In genomic region chr2:219057709-219058540, GRCh38 we compare ENCODE assay signal across 8 cellular contexts. TPM values are rescaled to one million over a fixed set of nuclear protein-coding genes. Genes with fewer than 3 reads are reported as not detected.
DNase-seq lines count a peak whose midpoint lies in the region; ATAC-seq and TF ChIP-seq lines count a peak whose summit lies in the region.

No MANE protein-coding gene starts in this region.

- H3K27me3 ChIP-seq in DOHH2 (ENCODE audit: control insufficient read depth, low read length) = peaks cover 58% of the 10 kb centered on the region
- peaks cover 83% of the 10 kb centered on the region for H3K27me3 ChIP-seq in GM23338 (ENCODE audit: insufficient read depth)
- no peaks in the 10 kb centered on the region for H3K27me3 ChIP-seq in Loucy (ENCODE audit: insufficient read depth, low read length, poor library complexity, severe bottlenecking)
- H3K27me3 ChIP-seq in SU-DHL-6 (ENCODE audit: low read length) = no peaks in the 10 kb centered on the region
- H3K27me3 ChIP-seq in right atrium auricular region = peaks cover 21 to 45% of the 10 kb centered on the region in 2 donors

- ATAC-seq in GM23338 (peak; percentile 77), HG03097 (IDR thresholded peaks at IDR 0.05; ENCODE audit: low FRiP score, unreplicated experiment) (no peak)
- ATAC-seq in activated naive CD8-positive, alpha-beta T cell treated with anti-CD3 and anti-CD28 coated beads, Interleukin-2, amount 10 ng/mL, durations not matched to agents 7 days and 5 days (ENCODE audit: low read depth) = peak; percentile 90

- peak overlapping the region; percentile 62 for H3K4me3 Mint-ChIP-seq in GM23338
- peak overlapping the region; percentile 58 for H3K4me3 Mint-ChIP-seq in activated naive CD8-positive, alpha-beta T cell treated with anti-CD3 and anti-CD28 coated beads, Interleukin-2, amount 10 ng/mL, durations not matched to agents 7 days and 5 days

- H3K79me2 ChIP-seq in DOHH2 (ENCODE audit: control insufficient read depth, low read length) = no peaks in the 10 kb centered on the region
- H3K79me2 ChIP-seq in GM23338 (replicated peaks; ENCODE audit: insufficient read depth) = no peaks in the 10 kb centered on the region
- no peaks in the 10 kb centered on the region for H3K79me2 ChIP-seq in Loucy (ENCODE audit: insufficient read depth, low read length)
- H3K79me2 ChIP-seq in SU-DHL-6 (ENCODE audit: insufficient read depth, low read length) = no peaks in the 10 kb centered on the region

- TF ChIP-seq CTCF in DOHH2 (IDR thresholded peaks at IDR 0.05; ENCODE audit: low read depth, low read length, poor library complexity, severe bottlenecking) (peak; percentile 86), GM23338 (conservative IDR thresholded peaks at IDR 0.05; ENCODE audit: low read depth in 2 of 2) (peak; percentile 72 to 99), Loucy (conservative IDR thresholded peaks at IDR 0.05; ENCODE audit: low read length) (peak; percentile 76), SU-DHL-6 (IDR thresholded peaks at IDR 0.05; ENCODE audit: insufficient read depth, low read length, poor library complexity, severe bottlenecking) (peak; percentile 53), right atrium auricular region (IDR thresholded peaks at IDR 0.05) (peak; percentile 94 to 96)

- H2AFZ ChIP-seq in GM23338 = peak overlapping the region; percentile 72; the same call in 1 of the 2 replicates
- H2AFZ ChIP-seq in Loucy (ENCODE audit: low read length) = no peak overlapping the region
- no peak overlapping the region for H2AFZ ChIP-seq in SU-DHL-6 (ENCODE audit: low read depth, low read length, severe bottlenecking)

- no peaks in the 10 kb centered on the region for H3K9me2 ChIP-seq in DOHH2 (replicated peaks; ENCODE audit: control insufficient read depth, low read length)
- no peaks in the 10 kb centered on the region for H3K9me2 ChIP-seq in GM23338 (ENCODE audit: insufficient read depth)
- H3K9me2 ChIP-seq in Loucy (replicated peaks; ENCODE audit: low read depth, low read length) = no peaks in the 10 kb centered on the region
- no peaks in the 10 kb centered on the region for H3K9me2 ChIP-seq in SU-DHL-6 (replicated peaks; ENCODE audit: insufficient read depth, low read length)

- POLR2A ChIA-PET in activated naive CD8-positive, alpha-beta T cell treated with anti-CD3 and anti-CD28 coated beads, Interleukin-2, amount 10 ng/mL, durations not matched to agents 7 days and 5 days (lab: Charles Lee) = no interaction called here

- H4K20me1 ChIP-seq in DOHH2 (ENCODE audit: control insufficient read depth, insufficient read depth, low read depth, low read length) (no peaks in the 10 kb centered on the region; the same call in 1 of the 2 replicates), GM23338 (replicated peaks; ENCODE audit: insufficient read depth) (peaks cover 8% of the 10 kb centered on the region), Loucy (ENCODE audit: insufficient read depth, low read length, poor library complexity, severe bottlenecking) (no peaks in the 10 kb centered on the region), SU-DHL-6 (ENCODE audit: low read depth, low read length) (no peaks in the 10 kb centered on the region)

- H3K4me3 ChIP-seq in DOHH2 (ENCODE audit: low read length) (no peak overlapping the region), GM23338 (peak overlapping the region; percentile 58), Loucy (ENCODE audit: low read length, poor library complexity, severe bottlenecking) (no peak overlapping the region), SU-DHL-6 (ENCODE audit: insufficient read depth, low read length, poor library complexity, severe bottlenecking) (no peak overlapping the region), right atrium auricular region (peak overlapping the region in 1 of 2 donors; percentile 17)

- H3K27ac ChIP-seq in DOHH2 (ENCODE audit: low read depth, low read length) = no peak overlapping the region
- H3K27ac ChIP-seq in GM23338 (ENCODE audit: low read depth) = no peak overlapping the region
- H3K27ac ChIP-seq in SU-DHL-6 (ENCODE audit: low read depth, low read length) = no peak overlapping the region
- no peak overlapping the region for H3K27ac ChIP-seq in right atrium auricular region

- H3K9me3 Mint-ChIP-seq in GM23338 = no peaks in the 10 kb centered on the region
- H3K9me3 Mint-ChIP-seq in activated naive CD8-positive, alpha-beta T cell treated with anti-CD3 and anti-CD28 coated beads, Interleukin-2, amount 10 ng/mL, durations not matched to agents 7 days and 5 days = no peaks in the 10 kb centered on the region

- DNase-seq in GM23338 (ENCODE audit: low spot score) (peak; percentile 87), right atrium auricular region (ENCODE audit: low spot score) (peak; percentile 68), pulmonary artery endothelial cell (ENCODE audit: low read depth, low spot score) (peak; percentile 17)
- DNase-seq in activated naive CD8-positive, alpha-beta T cell treated with anti-CD3 and anti-CD28 coated beads, Interleukin-2, amount 10 ng/mL, durations not matched to agents 7 days and 5 days = peak; percentile 87

- no peaks in the 10 kb centered on the region; the same call in 2 of the 3 replicates for H3K36me3 Mint-ChIP-seq in GM23338 (ENCODE audit: low read depth)
- no peaks in the 10 kb centered on the region for H3K36me3 Mint-ChIP-seq in activated naive CD8-positive, alpha-beta T cell treated with anti-CD3 and anti-CD28 coated beads, Interleukin-2, amount 10 ng/mL, durations not matched to agents 7 days and 5 days

- no peaks in the 10 kb centered on the region for H3K4me1 ChIP-seq in DOHH2 (ENCODE audit: control insufficient read depth, low read length)
- H3K4me1 ChIP-seq in GM23338 (ENCODE audit: insufficient read depth) = peaks cover 27% of the 10 kb centered on the region
- H3K4me1 ChIP-seq in Loucy (ENCODE audit: insufficient read depth, low read length, poor library complexity, severe bottlenecking) = no peaks in the 10 kb centered on the region
- peaks cover 0 to 38% of the 10 kb centered on the region in 2 donors for H3K4me1 ChIP-seq in right atrium auricular region

- no peak overlapping the region for H3K27ac Mint-ChIP-seq in GM23338
- no peak overlapping the region for H3K27ac Mint-ChIP-seq in activated naive CD8-positive, alpha-beta T cell treated with anti-CD3 and anti-CD28 coated beads, Interleukin-2, amount 10 ng/mL, durations not matched to agents 7 days and 5 days

- H3F3A ChIP-seq in DOHH2 (ENCODE audit: control insufficient read depth, insufficient read depth) (no peaks in the 10 kb centered on the region), GM23338 (replicated peaks; ENCODE audit: low read depth) (no peaks in the 10 kb centered on the region), Loucy (ENCODE audit: low read depth) (no peaks in the 10 kb centered on the region), SU-DHL-6 (ENCODE audit: insufficient read depth) (no peaks in the 10 kb centered on the region)

- H3K4me1 Mint-ChIP-seq in GM23338 = peaks cover 20% of the 10 kb centered on the region
- peaks cover 14% of the 10 kb centered on the region for H3K4me1 Mint-ChIP-seq in activated naive CD8-positive, alpha-beta T cell treated with anti-CD3 and anti-CD28 coated beads, Interleukin-2, amount 10 ng/mL, durations not matched to agents 7 days and 5 days

- no peak overlapping the region for H3K4me2 ChIP-seq in DOHH2 (ENCODE audit: low read length)
- peak overlapping the region; percentile 86 for H3K4me2 ChIP-seq in GM23338
- H3K4me2 ChIP-seq in Loucy (ENCODE audit: low read depth, low read length, poor library complexity, severe bottlenecking) = no peak overlapping the region
- H3K4me2 ChIP-seq in SU-DHL-6 (ENCODE audit: low read depth, low read length, poor library complexity, severe bottlenecking) = no peak overlapping the region

- no peaks in the 10 kb centered on the region for H3K36me3 ChIP-seq in DOHH2 (ENCODE audit: control insufficient read depth, low read length)
- no peaks in the 10 kb centered on the region for H3K36me3 ChIP-seq in GM23338 (ENCODE audit: insufficient read depth)
- no peaks in the 10 kb centered on the region for H3K36me3 ChIP-seq in Loucy (ENCODE audit: insufficient read depth, low read length)
- no peaks in the 10 kb centered on the region for H3K36me3 ChIP-seq in SU-DHL-6 (ENCODE audit: low read length)
- H3K36me3 ChIP-seq in right atrium auricular region = no peaks in the 10 kb centered on the region

- H3K9me3 ChIP-seq in DOHH2 (ENCODE audit: control insufficient read depth, insufficient read depth, low read length) (no peaks in the 10 kb centered on the region), Loucy (ENCODE audit: insufficient read depth, low read depth, low read length) (no peaks in the 10 kb centered on the region), SU-DHL-6 (ENCODE audit: insufficient read depth, low read length) (no peaks in the 10 kb centered on the region), right atrium auricular region (no peaks in the 10 kb centered on the region)

- H3K27me3 Mint-ChIP-seq in GM23338 (ENCODE audit: insufficient read depth, low read depth, poor library complexity) = peaks cover 86% of the 10 kb centered on the region
- H3K27me3 Mint-ChIP-seq in activated naive CD8-positive, alpha-beta T cell treated with anti-CD3 and anti-CD28 coated beads, Interleukin-2, amount 10 ng/mL, durations not matched to agents 7 days and 5 days = peaks cover 65% of the 10 kb centered on the region

- H3K9ac ChIP-seq in Loucy (ENCODE audit: low read depth, low read length, poor library complexity, severe bottlenecking) (no peak overlapping the region), SU-DHL-6 (ENCODE audit: low read length) (no peak overlapping the region)

TF ChIP-seq in GM23338, 12 proteins besides CTCF, POLR2A, EP300 and RAD21 (continues in another document):
- peak; percentile 46 for TF ChIP-seq EZH2 (IDR thresholded peaks at IDR 0.05; ENCODE audit: low read depth, unreplicated experiment)

RNA-seq across cellular contexts. Expression of gene IHH, which starts 2.8 kb away (rescaled TPM):
- not detected in 2 replicates for total RNA-seq in GM23338 (2014; rRNA removed; shearing (Covaris generic))
- not detected in 2 replicates for polyA plus RNA-seq in GM23338 (2016; fragmentation: Nextera tagmentation; extraction: Ambion mirVana)
- not detected for total RNA-seq in activated naive CD8-positive, alpha-beta T cell treated with anti-CD3 and anti-CD28 coated beads, Interleukin-2, amount 10 ng/mL, durations not matched to agents 7 days and 5 days
- not detected for total RNA-seq in right atrium auricular region
- total RNA-seq in pulmonary artery endothelial cell = under 0.01 TPM in 1 of 2 replicates, not detected in the other

RNA-seq across cellular contexts. Expression of gene CFAP65, which starts 16.6 kb away (rescaled TPM):
- 0.23 and 0.38 TPM in 2 replicates for total RNA-seq in GM23338 (2014; rRNA removed; shearing (Covaris generic))
- polyA plus RNA-seq in GM23338 (2016; fragmentation: Nextera tagmentation; extraction: Ambion mirVana) = 0.37 and 0.74 TPM in 2 replicates
- not detected for total RNA-seq in activated naive CD8-positive, alpha-beta T cell treated with anti-CD3 and anti-CD28 coated beads, Interleukin-2, amount 10 ng/mL, durations not matched to agents 7 days and 5 days
- total RNA-seq in right atrium auricular region = not detected
- under 0.01 TPM in 1 of 2 replicates, not detected in the other for total RNA-seq in pulmonary artery endothelial cell

Comparison
In these comparisons a context has a peak if more than half of its experiments do, and no peak if none do; other contexts are left out.
1. DNase-seq: peak in every context shown above with its lines; median percentile 87 in GM23338; 87 in activated naive CD8-positive, alpha-beta T cell treated with anti-CD3 and anti-CD28 coated beads, Interleukin-2, amount 10 ng/mL, durations not matched to agents 7 days and 5 days; 68 in right atrium auricular region; 17 in pulmonary artery endothelial cell.